1 cellular context compared by ENCODE assay signal in the genomic region with DNA sequence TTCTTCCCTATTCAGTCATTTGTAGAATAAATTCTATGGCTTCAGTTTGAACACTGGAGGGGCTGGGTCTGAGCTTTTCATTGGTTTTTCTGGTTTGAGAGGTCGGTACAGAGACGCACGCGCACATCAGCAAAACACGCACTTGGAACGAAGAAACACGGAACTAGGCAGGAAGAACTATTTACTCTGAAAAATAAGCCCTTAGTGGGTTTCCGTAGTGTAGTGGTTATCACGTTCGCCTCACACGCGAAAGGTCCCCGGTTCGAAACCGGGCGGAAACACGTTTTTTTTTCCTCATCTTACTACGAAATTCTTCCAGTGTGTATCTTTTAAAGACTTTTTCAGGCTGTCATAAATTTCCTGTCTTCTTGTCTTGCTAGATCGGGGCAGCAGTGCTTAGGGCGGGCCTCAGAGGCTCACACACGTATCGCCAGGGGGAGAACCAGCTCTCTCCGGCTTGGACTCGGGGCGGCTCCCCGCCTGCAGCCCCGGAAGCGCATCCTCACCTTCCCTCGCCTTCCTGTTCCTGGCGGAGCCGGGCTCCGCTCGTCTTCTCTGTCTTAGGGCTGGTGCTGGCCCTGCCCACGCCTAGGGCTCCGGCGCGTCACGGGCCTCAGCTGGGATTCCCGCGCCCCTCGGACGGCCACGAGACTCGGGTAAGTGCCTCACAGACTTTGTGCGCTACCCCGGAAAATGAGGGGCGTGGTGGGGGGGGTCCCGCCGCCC.
TF ChIP-seq lines count a peak whose summit lies in the region.

Gene HMGN4 (plus strand): TSS at position 521 of the 726 bp plus-strand sequence. CDS start 6,841 bp downstream, outside the sequence.

TF ChIP-seq in HepG2, 621 proteins besides CTCF, POLR2A, EP300 and RAD21 (continued from another document and continues in another):
- TF ChIP-seq ZNF335 (CRISPR knock-in tag; IDR thresholded peaks at IDR 0.05) = no peak
- no peak for TF ChIP-seq ZNF780A (CRISPR knock-in tag; IDR thresholded peaks at IDR 0.05)
- TF ChIP-seq MAFF (IDR thresholded peaks at IDR 0.05; ENCODE audit: low read depth, low read length) = no peak
- no peak for TF ChIP-seq SOX6 (IDR thresholded peaks at IDR 0.05)
- peak; percentile 55 for TF ChIP-seq SOX6 (CRISPR knock-in tag; IDR thresholded peaks at IDR 0.05)
- peak; percentile 87 for TF ChIP-seq ZNF317 (CRISPR knock-in tag; IDR thresholded peaks at IDR 0.05)
- peak; percentile 82; the same call in 1 of the 2 replicates for TF ChIP-seq ZBTB38 (CRISPR knock-in tag; IDR thresholded peaks at IDR 0.05)
- TF ChIP-seq PRMT3 (CRISPR knock-in tag; IDR thresholded peaks at IDR 0.05; ENCODE audit: borderline replicate concordance, low read depth) = 0 out of 2 replicates have a peak, but pooled peaks have one; percentile 63
- TF ChIP-seq, protein P1, sequence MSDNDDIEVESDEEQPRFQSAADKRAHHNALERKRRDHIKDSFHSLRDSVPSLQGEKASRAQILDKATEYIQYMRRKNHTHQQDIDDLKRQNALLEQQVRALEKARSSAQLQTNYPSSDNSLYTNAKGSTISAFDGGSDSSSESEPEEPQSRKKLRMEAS (IDR thresholded peaks at IDR 0.05) = peak; percentile 68
- TF ChIP-seq NKX3-1 (CRISPR knock-in tag; IDR thresholded peaks at IDR 0.05) = peak; percentile 27; the same call in 1 of the 2 replicates
- TF ChIP-seq ZBTB26 (CRISPR knock-in tag; IDR thresholded peaks at IDR 0.05; ENCODE audit: borderline replicate concordance) = no peak
- peak; percentile 92 for TF ChIP-seq ZNF20 (CRISPR knock-in tag; IDR thresholded peaks at IDR 0.05)
- peak; percentile 83 for TF ChIP-seq ETV5 (CRISPR knock-in tag; IDR thresholded peaks at IDR 0.05; ENCODE audit: borderline replicate concordance)
- TF ChIP-seq, protein P2, sequence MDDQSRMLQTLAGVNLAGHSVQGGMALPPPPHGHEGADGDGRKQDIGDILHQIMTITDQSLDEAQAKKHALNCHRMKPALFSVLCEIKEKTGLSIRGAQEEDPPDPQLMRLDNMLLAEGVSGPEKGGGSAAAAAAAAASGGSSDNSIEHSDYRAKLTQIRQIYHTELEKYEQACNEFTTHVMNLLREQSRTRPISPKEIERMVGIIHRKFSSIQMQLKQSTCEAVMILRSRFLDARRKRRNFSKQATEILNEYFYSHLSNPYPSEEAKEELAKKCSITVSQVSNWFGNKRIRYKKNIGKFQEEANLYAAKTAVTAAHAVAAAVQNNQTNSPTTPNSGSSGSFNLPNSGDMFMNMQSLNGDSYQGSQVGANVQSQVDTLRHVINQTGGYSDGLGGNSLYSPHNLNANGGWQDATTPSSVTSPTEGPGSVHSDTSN (CRISPR knock-in tag; IDR thresholded peaks at IDR 0.05; ENCODE audit: borderline replicate concordance) = no peak; the same call in 1 of the 2 replicates
- TF ChIP-seq, protein P3, sequence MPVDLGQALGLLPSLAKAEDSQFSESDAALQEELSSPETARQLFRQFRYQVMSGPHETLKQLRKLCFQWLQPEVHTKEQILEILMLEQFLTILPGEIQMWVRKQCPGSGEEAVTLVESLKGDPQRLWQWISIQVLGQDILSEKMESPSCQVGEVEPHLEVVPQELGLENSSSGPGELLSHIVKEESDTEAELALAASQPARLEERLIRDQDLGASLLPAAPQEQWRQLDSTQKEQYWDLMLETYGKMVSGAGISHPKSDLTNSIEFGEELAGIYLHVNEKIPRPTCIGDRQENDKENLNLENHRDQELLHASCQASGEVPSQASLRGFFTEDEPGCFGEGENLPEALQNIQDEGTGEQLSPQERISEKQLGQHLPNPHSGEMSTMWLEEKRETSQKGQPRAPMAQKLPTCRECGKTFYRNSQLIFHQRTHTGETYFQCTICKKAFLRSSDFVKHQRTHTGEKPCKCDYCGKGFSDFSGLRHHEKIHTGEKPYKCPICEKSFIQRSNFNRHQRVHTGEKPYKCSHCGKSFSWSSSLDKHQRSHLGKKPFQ (CRISPR knock-in tag; IDR thresholded peaks at IDR 0.05; ENCODE audit: insufficient replicate concordance) = no peak
- no peak for TF ChIP-seq ZNF407 (CRISPR knock-in tag; IDR thresholded peaks at IDR 0.05; ENCODE audit: not compliant biosample characterization)
- TF ChIP-seq BCL3 (CRISPR knock-in tag; IDR thresholded peaks at IDR 0.05) = no peak
- peak; percentile 90; the same call in 1 of the 2 replicates for TF ChIP-seq ZNF740 (CRISPR knock-in tag; IDR thresholded peaks at IDR 0.05)
- TF ChIP-seq GZF1 (CRISPR knock-in tag; IDR thresholded peaks at IDR 0.05) = 0 out of 2 replicates have a peak, but pooled peaks have one; percentile 24
- no peak for TF ChIP-seq HMG20B (CRISPR knock-in tag; conservative IDR thresholded peaks at IDR 0.05)
- TF ChIP-seq ZSCAN5A (CRISPR knock-in tag; IDR thresholded peaks at IDR 0.05; ENCODE audit: borderline replicate concordance) = 0 out of 2 replicates have a peak, but pooled peaks have one; percentile 77
- TF ChIP-seq ZNF230 (CRISPR knock-in tag; IDR thresholded peaks at IDR 0.05) = peak; percentile 58; the same call in 1 of the 2 replicates
- no peak for TF ChIP-seq ZNF580 (CRISPR knock-in tag; IDR thresholded peaks at IDR 0.05; ENCODE audit: borderline replicate concordance, low read depth)
- no peak for TF ChIP-seq TRIM22 (IDR thresholded peaks at IDR 0.05)
- peak; percentile 66; the same call in 1 of the 2 replicates for TF ChIP-seq POLR2AphosphoS5 (IDR thresholded peaks at IDR 0.05; ENCODE audit: low read depth, low read length)
- TF ChIP-seq TBX3 (IDR thresholded peaks at IDR 0.05; ENCODE audit: borderline replicate concordance) = no peak
- no peak for TF ChIP-seq ZNF282 (IDR thresholded peaks at IDR 0.05; ENCODE audit: partially characterized antibody)
- no peak for TF ChIP-seq ZNF7 (CRISPR knock-in tag; IDR thresholded peaks at IDR 0.05)
- TF ChIP-seq GMEB1 (CRISPR knock-in tag; IDR thresholded peaks at IDR 0.05; ENCODE audit: borderline replicate concordance) = no peak
- no peak for TF ChIP-seq ZNF207 (IDR thresholded peaks at IDR 0.05; ENCODE audit: borderline replicate concordance)
- TF ChIP-seq JARID2 (CRISPR knock-in tag; IDR thresholded peaks at IDR 0.05; ENCODE audit: insufficient replicate concordance) = no peak
- TF ChIP-seq ZNF550 (CRISPR knock-in tag; IDR thresholded peaks at IDR 0.05; ENCODE audit: borderline replicate concordance) = no peak
- TF ChIP-seq MTF2 (CRISPR knock-in tag; IDR thresholded peaks at IDR 0.05; ENCODE audit: borderline replicate concordance) = no peak
